In genomic region chr5:74993743-74994142, GRCh38 we compare ENCODE assay signal across 19 cellular contexts. TPM values are rescaled to one million over a fixed set of nuclear protein-coding genes. Genes with fewer than 3 reads are reported as not detected.
DNase-seq lines count a peak whose midpoint lies in the region; ATAC-seq and TF ChIP-seq lines count a peak whose summit lies in the region.
"Had no signal": no experiment of that assay in that cellular context is flagged by ENCODE, and none has a peak within 500 bp of the region (broad histone marks: within the 10 kb centered on the region; RNA-seq: fewer than 3 reads in every experiment).

No MANE protein-coding gene starts in this region.

- no peaks in the 10 kb centered on the region for H3K27me3 Mint-ChIP-seq in CD4-positive, alpha-beta T cell

- DNase-seq in EH (ENCODE audit: low read depth) (peak; percentile 25), RWPE2 (ENCODE audit: low spot score) (no peak), left kidney (ENCODE audit: low read depth, low spot score) (peak; percentile 20), amniotic stem cell (lab: John Stamatoyannopoulos, UW) (no peak), GM03348 (ENCODE audit: low spot score) (no peak), WERI-Rb-1 (no peak)
- no peak for DNase-seq in CD4-positive, alpha-beta T cell
- DNase-seq: DMS 273 treated with DMSO at 0.1 percent for 48 hours, GM23248, KBM-7, NCI-H1105 treated with DMSO at 0.1 percent for 48 hours, NCI-H1930, NCI-H2227 treated with DMSO at 0.1 percent for 48 hours, NCI-H526 treated with DMSO at 0.1 percent for 48 hours, SHP77 treated with DMSO at 0.1 percent for 48 hours, T-helper 17 cell had no signal

- no peaks in the 10 kb centered on the region for H3K27me3 ChIP-seq in RWPE2 (ENCODE audit: insufficient read depth, poor library complexity, severe bottlenecking)
- H3K27me3 ChIP-seq in CD4-positive, alpha-beta T cell (ENCODE audit: control insufficient read depth, insufficient read depth, low read length), result no peaks in the 10 kb centered on the region
- no peaks in the 10 kb centered on the region for H3K27me3 ChIP-seq in WERI-Rb-1 (ENCODE audit: insufficient read depth, low read depth, severe bottlenecking)
- H3K27me3 ChIP-seq: BLaER1 treated with 17β-estradiol and CSF1 and Interleukin-3, amounts not matched to agents 10 nM and 100 nM had no signal

- no peaks in the 10 kb centered on the region for H3K4me1 Mint-ChIP-seq in CD4-positive, alpha-beta T cell (ENCODE audit: low read depth)
- H3K4me1 Mint-ChIP-seq: T-helper 17 cell had no signal

- peaks cover 12% of the 10 kb centered on the region for H3K4me1 ChIP-seq in RWPE2 (ENCODE audit: insufficient read depth, poor library complexity, severe bottlenecking)
- H3K4me1 ChIP-seq: BLaER1 treated with 17β-estradiol and CSF1 and Interleukin-3, amounts not matched to agents 10 nM and 100 nM had no signal

- H3K27ac Mint-ChIP-seq in CD4-positive, alpha-beta T cell, result no peak overlapping the region
- H3K27ac Mint-ChIP-seq: T-helper 17 cell had no signal

- no peak overlapping the region for H3K4me3 ChIP-seq in RWPE2 (ENCODE audit: severe bottlenecking)
- no peak overlapping the region for H3K4me3 ChIP-seq in WERI-Rb-1 (ENCODE audit: low read depth, low read length)
- H3K4me3 ChIP-seq: BLaER1 treated with 17β-estradiol and CSF1 and Interleukin-3, amounts not matched to agents 10 nM and 100 nM; GM23248 had no signal

- H3K9me3 Mint-ChIP-seq in CD4-positive, alpha-beta T cell, result no peaks in the 10 kb centered on the region

- CTCF ChIA-PET in CD4-positive, alpha-beta T cell (lab: Charles Lee), result interaction anchor here (1.2 kb wide), 1 partner anchor 10 kb away, joined by 3 read pairs; no protein-coding TSS in a partner anchor

- intact Hi-C loops in CD4-positive, alpha-beta T cell (cut with DNase I, micrococcal nuclease), result no loop called here

- H3K36me3 ChIP-seq in RWPE2 (ENCODE audit: low read depth) (no peaks in the 10 kb centered on the region), WERI-Rb-1 (no peaks in the 10 kb centered on the region)
- H3K36me3 ChIP-seq: BLaER1 treated with 17β-estradiol and CSF1 and Interleukin-3, amounts not matched to agents 10 nM and 100 nM had no signal

- no peak overlapping the region for H3K4me3 Mint-ChIP-seq in CD4-positive, alpha-beta T cell
- H3K4me3 Mint-ChIP-seq: T-helper 17 cell had no signal

- H3K36me3 Mint-ChIP-seq in CD4-positive, alpha-beta T cell (ENCODE audit: low read depth), result no peaks in the 10 kb centered on the region

- H3K27ac ChIP-seq in RWPE2 (ENCODE audit: poor library complexity, severe bottlenecking) (peak overlapping the region; percentile 35), WERI-Rb-1 (no peak overlapping the region)
- no peak overlapping the region for H3K27ac ChIP-seq in CD4-positive, alpha-beta T cell (ENCODE audit: low read depth, low read length)
- H3K27ac ChIP-seq: BLaER1 treated with 17β-estradiol and CSF1 and Interleukin-3, amounts not matched to agents 10 nM and 100 nM; GM23248; HL-60 had no signal

- ATAC-seq in GM18867 (IDR thresholded peaks at IDR 0.05; ENCODE audit: unreplicated experiment) (peak; percentile 91), RWPE2 (ENCODE audit: low read depth) (no peak)
- no peak for ATAC-seq in CD4-positive, alpha-beta T cell (ENCODE audit: poor library complexity)
- ATAC-seq: T-helper 17 cell had no signal

- TF ChIP-seq CTCF in RWPE2 (IDR thresholded peaks at IDR 0.05; ENCODE audit: poor library complexity, severe bottlenecking) (no peak), WERI-Rb-1 (IDR thresholded peaks at IDR 0.05; ENCODE audit: low read depth, low read length) (no peak)
- no peak for TF ChIP-seq CTCF in CD4-positive, alpha-beta T cell (IDR thresholded peaks at IDR 0.05)

- POLR2A ChIA-PET in CD4-positive, alpha-beta T cell (lab: Charles Lee), result no interaction called here

- H3K9me3 ChIP-seq in RWPE2 (ENCODE audit: severe bottlenecking) (no peaks in the 10 kb centered on the region), WERI-Rb-1 (ENCODE audit: severe bottlenecking) (no peaks in the 10 kb centered on the region)
- H3K9me3 ChIP-seq in CD4-positive, alpha-beta T cell (ENCODE audit: control insufficient read depth, low read length), result no peaks in the 10 kb centered on the region

RNA-seq across cellular contexts. Expression of gene GCNT4, which starts 58.6 kb away (rescaled TPM):
- 1 to 10 TPM; 7.2 to 7.4 TPM for total RNA-seq in CD4-positive, alpha-beta T cell

Comparison
In these comparisons a context has a peak if more than half of its experiments do, and no peak if none do; other contexts are left out.
1. DNase-seq: peak in EH (single experiment) and left kidney (single experiment); none in RWPE2 (single experiment), amniotic stem cell (single experiment), GM03348 (single experiment), CD4-positive, alpha-beta T cell (0 of 10) and WERI-Rb-1 (single experiment).